ENCODE assay signal across 8 cellular contexts in genomic region chr18:76983184-76983583, GRCh38.
DNase-seq lines count a peak whose midpoint lies in the region; ATAC-seq, FAIRE-seq and TF ChIP-seq lines count a peak whose summit lies in the region.

No MANE protein-coding gene starts in this region.

- ATAC-seq in HG03354 (IDR thresholded peaks at IDR 0.05; ENCODE audit: poor library complexity, severe bottlenecking, unreplicated experiment) (peak; percentile 88), left lobe of liver (peak; percentile 93)

- H3K4me2 ChIP-seq in BLaER1: peak overlapping the region; percentile 47

- TF ChIP-seq CTCF in choroid plexus epithelial cell (conservative IDR thresholded peaks at IDR 0.05; ENCODE audit: low read depth, low read length): peak; percentile 94

- no peak overlapping the region for H3K9ac ChIP-seq in BLaER1

- no peak overlapping the region for H3K27ac ChIP-seq in BLaER1

- H4K20me1 ChIP-seq in BLaER1: no peaks in the 10 kb centered on the region

- H3K4me1 ChIP-seq in BLaER1: peaks cover 41% of the 10 kb centered on the region

- no peaks in the 10 kb centered on the region for H3K36me3 ChIP-seq in BLaER1

- H3K27me3 ChIP-seq in BLaER1: no peaks in the 10 kb centered on the region

- no peaks in the 10 kb centered on the region for H3K9me3 ChIP-seq in BLaER1

- FAIRE-seq in GM19239 (lab: Jason Lieb, UNC): peak; percentile 95

- no peak overlapping the region for H3K4me3 ChIP-seq in BLaER1
- H3K4me3 ChIP-seq in choroid plexus epithelial cell (ENCODE audit: low read depth, low read length): no peak overlapping the region

- DNase-seq in GM19239 (ENCODE audit: insufficient read length, low spot score) (peak; percentile 91), NCI-H460 (ENCODE audit: extremely low read depth, low read depth) (peak; percentile 61), choroid plexus epithelial cell (ENCODE audit: low read depth) (peak; percentile 86), left lobe of liver (ENCODE audit: low spot score) (peak; percentile 86)
- DNase-seq in activated CD4-positive, alpha-beta T cell treated with anti-CD3 and anti-CD28 coated beads for 24 hours (ENCODE audit: low read depth in 2 of 2): peak; percentile 76 to 88
- DNase-seq in stimulated activated CD4-positive, alpha-beta T cell treated with anti-CD3 and anti-CD28 coated beads, TNF-alpha, amount 100 ng/mL, for 1 hour (ENCODE audit: low read depth in 3 of 3, low spot score in 1 of 3): peak; percentile 55 to 81 (median 69)
